27 cellular contexts compared by ENCODE assay signal in the genomic region with DNA sequence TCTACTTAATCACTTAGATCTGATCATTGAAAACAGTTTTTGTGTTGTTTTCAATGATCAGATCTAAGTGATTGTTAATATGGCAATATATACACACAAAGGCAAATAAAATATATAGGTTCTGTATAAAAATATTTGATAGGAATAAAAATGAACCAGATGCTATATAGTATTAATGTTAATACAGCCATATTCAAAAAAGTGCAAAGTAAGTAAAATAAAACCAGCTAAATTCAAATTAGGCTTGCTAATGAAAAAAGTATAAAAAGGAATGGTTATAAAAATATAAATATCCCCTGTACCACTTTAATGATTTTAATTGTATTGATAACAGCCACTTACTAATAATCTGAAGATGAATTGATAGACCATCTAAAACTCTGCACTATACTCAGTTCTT.
"Had no signal": no experiment of that assay in that cellular context is flagged by ENCODE, and none has a peak within 500 bp of the region (broad histone marks: within the 10 kb centered on the region; RNA-seq: fewer than 3 reads in every experiment).

No MANE protein-coding gene starts in this region.

- DNase-seq: colonic mucosa; cortex of kidney; effector CD8-positive, alpha-beta T cell; effector memory CD8-positive, alpha-beta T cell; endodermal cell; erythroblast; esophagus squamous epithelium; foreskin fibroblast; foreskin melanocyte; gastrocnemius medialis; glutamatergic neuron; head of caudate nucleus; heart right ventricle; hippocampal formation; left cardiac atrium; left lung; left ventricle myocardium superior; lower lobe of right lung; mesenchymal stem cell; mucosa of descending colon; naive B cell had no signal

- H3K27me3 Mint-ChIP-seq: dendritic cell treated with granulocyte-macrophage colony-stimulating factor and Interleukin-4, amounts not matched to agents 40 ng/mL and 50 ng/mL, for 4 days; effector memory CD8-positive, alpha-beta T cell; naive B cell had no signal

- H3K4me1 ChIP-seq: colonic mucosa had no signal

- H3K36me3 ChIP-seq: colonic mucosa had no signal

- H3K4me3 Mint-ChIP-seq: dendritic cell treated with granulocyte-macrophage colony-stimulating factor and Interleukin-4, amounts not matched to agents 40 ng/mL and 50 ng/mL, for 4 days; effector memory CD8-positive, alpha-beta T cell; endodermal cell; mesothelial cell of epicardium; naive B cell had no signal

- H3K4me3 ChIP-seq: colonic mucosa, esophagus squamous epithelium, gastrocnemius medialis, heart right ventricle, left lung, lower lobe of right lung, mucosa of descending colon had no signal

- H3K9me3 Mint-ChIP-seq: dendritic cell treated with granulocyte-macrophage colony-stimulating factor and Interleukin-4, amounts not matched to agents 40 ng/mL and 50 ng/mL, for 4 days; effector memory CD8-positive, alpha-beta T cell; naive B cell had no signal

- H3K27me3 ChIP-seq: colonic mucosa, esophagus squamous epithelium, gastrocnemius medialis, heart right ventricle, left lung had no signal

- FAIRE-seq: endometrium, keratinocyte had no signal

- H3K9me3 ChIP-seq: colonic mucosa, gastrocnemius medialis, heart right ventricle, left lung, lower lobe of right lung, mucosa of descending colon had no signal

- H3K27ac ChIP-seq: colonic mucosa, epithelial cell of prostate, esophagus squamous epithelium, gastrocnemius medialis, heart right ventricle, left lung, lower lobe of right lung had no signal

- H3K4me1 Mint-ChIP-seq: naive B cell had no signal

- ATAC-seq: effector memory CD8-positive, alpha-beta T cell; esophagus mucosa; gastrocnemius medialis; heart right ventricle; left cardiac atrium; left lung; left ventricle myocardium superior; lower lobe of right lung had no signal

- H3K27ac Mint-ChIP-seq: dendritic cell treated with granulocyte-macrophage colony-stimulating factor and Interleukin-4, amounts not matched to agents 40 ng/mL and 50 ng/mL, for 4 days; effector memory CD8-positive, alpha-beta T cell; endodermal cell; mesothelial cell of epicardium had no signal
